In genomic region chr14:32183151-32184048, GRCh38 we compare ENCODE assay signal across 23 cellular contexts. TPM values are rescaled to one million over a fixed set of nuclear protein-coding genes. Genes with fewer than 3 reads are reported as not detected.
DNase-seq lines count a peak whose midpoint lies in the region; ATAC-seq, FAIRE-seq and TF ChIP-seq lines count a peak whose summit lies in the region.
"Had no signal": no experiment of that assay in that cellular context is flagged by ENCODE, and none has a peak within 500 bp of the region (broad histone marks: within the 10 kb centered on the region; RNA-seq: fewer than 3 reads in every experiment).

No MANE protein-coding gene starts in this region.

- H3K18ac ChIP-seq in IMR-90 (ENCODE audit: low read depth, low read length), result no peak overlapping the region

- H4K20me1 ChIP-seq in IMR-90 (ENCODE audit: insufficient read depth, low read length), result no peaks in the 10 kb centered on the region

- no peaks in the 10 kb centered on the region for H3K36me3 ChIP-seq in IMR-90 (ENCODE audit: control insufficient read depth, insufficient read depth, low read length)

- CTCF ChIA-PET in A549 (lab: Yijun Ruan, JAX) (interaction anchor here (1.1 kb wide), 1 partner anchor 16 kb away, joined by 3 read pairs; no protein-coding TSS in a partner anchor), IMR-90 (lab: Yijun Ruan, JAX) (interaction anchor here (0.8 kb wide), 1 partner anchor 16 kb away, joined by 4 read pairs; no protein-coding TSS in a partner anchor)

- H2AK5ac ChIP-seq in IMR-90 (ENCODE audit: low read depth, low read length), result no peak overlapping the region

- no peaks in the 10 kb centered on the region; the same call in 1 of the 2 replicates for H3K27me3 ChIP-seq in IMR-90 (ENCODE audit: control insufficient read depth, insufficient read depth, low read length)

- no peaks in the 10 kb centered on the region for H3K4me1 Mint-ChIP-seq in immature natural killer cell
- H3K4me1 Mint-ChIP-seq: H9 had no signal

- no peak overlapping the region for H4K5ac ChIP-seq in IMR-90 (ENCODE audit: low read depth, low read length)

- H3K9me3 Mint-ChIP-seq in immature natural killer cell, result peaks cover 3 to 31% (median 6%) of the 10 kb centered on the region in 6 donors

- TF ChIP-seq RAD21 in A549 (conservative IDR thresholded peaks at IDR 0.05 in 1 of 2, IDR thresholded peaks at IDR 0.05 in 1 of 2) (no peak), IMR-90 (IDR thresholded peaks at IDR 0.05; ENCODE audit: low read length) (no peak)

- no peak overlapping the region for H2BK5ac ChIP-seq in IMR-90 (ENCODE audit: low read depth, low read length, poor library complexity, severe bottlenecking)

- no peak overlapping the region for H4K8ac ChIP-seq in IMR-90 (ENCODE audit: low read depth in 2 of 2, low read length in 2 of 2)

- peaks cover 4 to 8% (median 7%) of the 10 kb centered on the region in 3 donors for H3K27me3 Mint-ChIP-seq in immature natural killer cell (ENCODE audit: low read depth in 3 of 3)

- H3K79me1 ChIP-seq in IMR-90 (ENCODE audit: low read depth in 1 of 2, low read length in 2 of 2), result no peaks in the 10 kb centered on the region

- dilution Hi-C loops in IMR-90 (cut with HindIII; ENCODE audit: low sequenced_read_pairs, unreplicated experiment), result no loop called here

- no peak overlapping the region for H4K91ac ChIP-seq in IMR-90 (ENCODE audit: insufficient read depth, low read depth, low read length)

- 16% methylated on average over 2 of the region's 2 CpGs for whole genome bisulfite sequencing in A549 (ENCODE audit: missing lambda C conversion rate)
- WGBS in IMR-90 (ENCODE audit: extremely low coverage in 2 of 2, insufficient read length in 1 of 2), 2 experiments, result no CpG with 5 or more reads among the region's 2 CpGs

- FAIRE-seq in A549 (lab: Jason Lieb, UNC), result no peak

- TF ChIP-seq POLR2A in A549 (IDR thresholded peaks at IDR 0.05; ENCODE audit: low read length) (no peak), IMR-90 (IDR thresholded peaks at IDR 0.05; ENCODE audit: low read depth, low read length) (no peak)

- no peak for TF ChIP-seq EP300 in A549 (IDR thresholded peaks at IDR 0.05)

- H3K9me1 ChIP-seq in IMR-90 (ENCODE audit: insufficient read depth, low read length), result no peaks in the 10 kb centered on the region

- H3K4ac ChIP-seq in IMR-90 (ENCODE audit: low read depth, low read length), result no peak overlapping the region

- H3K9me3 ChIP-seq in A549, result peaks cover 33% of the 10 kb centered on the region
- H3K9me3 ChIP-seq in IMR-90 (ENCODE audit: control insufficient read depth, insufficient read depth, low read length), result 0 out of 2 replicates have a peak, but pooled peaks cover 2% of the 10 kb centered on the region

- intact Hi-C loops in IMR-90 (cut with micrococcal nuclease), result no loop called here
- intact Hi-C loops in left colon (cut with DNase I, micrococcal nuclease), result no loop called here

- in situ Hi-C loops in IMR-90 (cut with MboI; ENCODE audit: low sequenced_read_pairs), result no loop called here

- no peak overlapping the region for H2BK120ac ChIP-seq in IMR-90 (ENCODE audit: low read depth, low read length)

- no peak for DNase-seq in A549 (ENCODE audit: low read depth in 1 of 2, low spot score in 1 of 2)
- DNase-seq in IMR-90, result no peak
- peak; percentile 47 for DNase-seq in amniotic epithelial cell (ENCODE audit: low read depth)
- no peak for DNase-seq in left colon
- no peak for DNase-seq in GM19238 (ENCODE audit: insufficient read length, low spot score)
- DNase-seq in immature natural killer cell, result no peak
- DNase-seq in activated CD4-positive, alpha-beta T cell treated with anti-CD3 and anti-CD28 coated beads, Interleukin-2, amount 50 U/mL, for 1 hour, result no peak
- no peak for DNase-seq in stimulated activated CD4-positive, alpha-beta T cell treated with anti-CD3 and anti-CD28 coated beads, Interleukin-2, amount 100 ng/mL, for 24 hours
- DNase-seq: DMS79, GM23248, H9, HFFc6, NCI-H1694 treated with DMSO at 0.1 percent for 48 hours, NCI-H2081 treated with DMSO at 0.1 percent for 48 hours, NCI-H2171 treated with DMSO at 0.1 percent for 48 hours, NCI-H524 treated with DMSO at 0.1 percent for 48 hours, NCI-H82, PC-9, RPMI8226, SHP77 had no signal

- H3K36me3 Mint-ChIP-seq in immature natural killer cell, result peaks cover 0 to 3% (median 0%) of the 10 kb centered on the region in 3 donors

- no peak overlapping the region for H2BK15ac ChIP-seq in IMR-90 (ENCODE audit: low read depth, low read length)

- BruUV-seq in IMR-90 (replicated peaks; lab: Mats Ljungman, UMichigan), result no TSS peak

- H2AFZ ChIP-seq in IMR-90 (replicated peaks; ENCODE audit: low read length, poor library complexity), result no peak overlapping the region
- H2AFZ ChIP-seq: GM23248, PC-9 had no signal

- H3K27ac ChIP-seq in A549, result no peak overlapping the region
- H3K27ac ChIP-seq in IMR-90 (ENCODE audit: insufficient read depth, low read length), result no peak overlapping the region
- H3K27ac ChIP-seq: C4-2B, GM23248, PC-9 had no signal

- ATAC-seq in A549, result no peak
- no peak for ATAC-seq in IMR-90 (ENCODE audit: low read depth)
- peak; percentile 47 for ATAC-seq in left colon

- no peak overlapping the region for H3K27ac Mint-ChIP-seq in immature natural killer cell
- H3K27ac Mint-ChIP-seq: H9, HFFc6 had no signal

- no peak overlapping the region for H3K23ac ChIP-seq in IMR-90 (ENCODE audit: low read depth, low read length)

- H3K4me3 ChIP-seq in A549 (no peak overlapping the region), IMR-90 (ENCODE audit: insufficient read depth, low read depth, low read length) (no peak overlapping the region)
- H3K4me3 ChIP-seq: GM23248, PC-9 had no signal

- no peak overlapping the region for H2AK9ac ChIP-seq in IMR-90 (replicated peaks; ENCODE audit: low read depth, low read length, poor library complexity)

- POLR2A ChIA-PET in A549 (lab: Yijun Ruan, JAX), result no interaction called here
- POLR2A ChIA-PET in IMR-90 (lab: Charles Lee; ENCODE audit: unreplicated experiment), result no interaction called here

- H3K4me3 Mint-ChIP-seq in immature natural killer cell, result no peak overlapping the region
- H3K4me3 Mint-ChIP-seq: H9, HFFc6 had no signal

- TF ChIP-seq CTCF in A549 (IDR thresholded peaks at IDR 0.05) (no peak), IMR-90 (conservative IDR thresholded peaks at IDR 0.05; ENCODE audit: low read depth, low read length) (no peak)

- H3K9ac ChIP-seq in IMR-90 (ENCODE audit: low read depth, low read length), result no peak overlapping the region
- H3K9ac ChIP-seq: GM23248 had no signal

- H3K4me1 ChIP-seq in A549, result 0 out of 3 replicates have a peak, but pooled peaks cover 4% of the 10 kb centered on the region
- H3K4me1 ChIP-seq in IMR-90 (ENCODE audit: control insufficient read depth, insufficient read depth, low read length), result no peaks in the 10 kb centered on the region

- no peak overlapping the region for H3K14ac ChIP-seq in IMR-90 (replicated peaks; ENCODE audit: low read depth, low read length)

- H3K56ac ChIP-seq in IMR-90 (ENCODE audit: extremely low read depth, insufficient read depth, low read length), result no peak overlapping the region

- H2BK20ac ChIP-seq in IMR-90 (ENCODE audit: low read depth, low read length), result no peak overlapping the region

- H3K4me2 ChIP-seq in A549, result no peak overlapping the region
- no peak overlapping the region for H3K4me2 ChIP-seq in IMR-90 (ENCODE audit: low read depth, low read length)
- H3K4me2 ChIP-seq: PC-9 had no signal

TF ChIP-seq in A549, 52 proteins besides CTCF, POLR2A, EP300 and RAD21 (continues in another document):
- TF ChIP-seq MAFK (IDR thresholded peaks at IDR 0.05; ENCODE audit: partially characterized antibody), result peak; percentile 61

TF ChIP-seq in IMR-90, 13 proteins besides CTCF, POLR2A, EP300 and RAD21:
- TF ChIP-seq RCOR1 (IDR thresholded peaks at IDR 0.05; ENCODE audit: insufficient replicate concordance, low read length) (no peak), MAFK (IDR thresholded peaks at IDR 0.05; ENCODE audit: low read depth, low read length) (peak; percentile 28), ELK1 (IDR thresholded peaks at IDR 0.05; ENCODE audit: borderline replicate concordance, low read depth, low read length) (no peak)

RNA-seq across cellular contexts. Expression of gene RNU6-7, which starts 18.4 kb away (rescaled TPM):
- polyA plus RNA-seq in A549 (2011; rRNA removed) (not detected in 2 replicates), A549 (2017; fragmentation: RNase III; extraction: RNeasy Plus Mini Kit Qiagen cat#74134 plus additional on column Dnase treatment) (not detected in 3 replicates), IMR-90 (2012; rRNA removed) (not detected in 2 replicates), immature natural killer cell (not detected)
- polyA plus RNA-seq in A549 (2012; cell fraction: cytosol; rRNA removed), result not detected in 2 replicates
- not detected in 2 replicates for polyA plus RNA-seq in A549 (2012; cell fraction: nucleus; rRNA removed)
- under 0.01 TPM in 1 of 2 replicates, not detected in the other for polyA minus RNA-seq in A549 (2011; rRNA and poly(A)+ RNA removed)
- total RNA-seq in IMR-90 (2012; rRNA removed) (not detected in 2 replicates), left colon (not detected)
- not detected in 2 replicates for polyA plus RNA-seq in IMR-90 (2012; cell fraction: cytosol; rRNA removed)
- polyA plus RNA-seq in IMR-90 (2012; cell fraction: nucleus; rRNA removed; ENCODE audit: low replicate concordance), result not detected in 2 replicates
- total RNA-seq: A172, GM23248, H9, HFFc6, M059J, PC-9 had no signal
- polyA plus RNA-seq: GM23248 had no signal

RNA-seq across cellular contexts. Expression of gene RNU6-8, which starts 19.7 kb away (rescaled TPM):
- polyA plus RNA-seq in A549 (2011; rRNA removed) (not detected in 2 replicates), A549 (2017; fragmentation: RNase III; extraction: RNeasy Plus Mini Kit Qiagen cat#74134 plus additional on column Dnase treatment) (not detected in 3 replicates), IMR-90 (2012; rRNA removed) (not detected in 2 replicates), immature natural killer cell (not detected)
- not detected in 2 replicates for polyA plus RNA-seq in A549 (2012; cell fraction: cytosol; rRNA removed)
- polyA plus RNA-seq in A549 (2012; cell fraction: nucleus; rRNA removed), result not detected in 2 replicates
- polyA minus RNA-seq in A549 (2011; rRNA and poly(A)+ RNA removed), result under 0.01 TPM in 1 of 2 replicates, not detected in the other
- total RNA-seq in IMR-90 (2012; rRNA removed) (not detected in 2 replicates), left colon (not detected)
- polyA plus RNA-seq in IMR-90 (2012; cell fraction: cytosol; rRNA removed), result not detected in 2 replicates
- polyA plus RNA-seq in IMR-90 (2012; cell fraction: nucleus; rRNA removed; ENCODE audit: low replicate concordance), result not detected in 2 replicates
- total RNA-seq: A172, GM23248, H9, HFFc6, M059J, PC-9 had no signal
- polyA plus RNA-seq: GM23248 had no signal
